ENCODE assay signal across 8 cellular contexts in the genomic region with DNA sequence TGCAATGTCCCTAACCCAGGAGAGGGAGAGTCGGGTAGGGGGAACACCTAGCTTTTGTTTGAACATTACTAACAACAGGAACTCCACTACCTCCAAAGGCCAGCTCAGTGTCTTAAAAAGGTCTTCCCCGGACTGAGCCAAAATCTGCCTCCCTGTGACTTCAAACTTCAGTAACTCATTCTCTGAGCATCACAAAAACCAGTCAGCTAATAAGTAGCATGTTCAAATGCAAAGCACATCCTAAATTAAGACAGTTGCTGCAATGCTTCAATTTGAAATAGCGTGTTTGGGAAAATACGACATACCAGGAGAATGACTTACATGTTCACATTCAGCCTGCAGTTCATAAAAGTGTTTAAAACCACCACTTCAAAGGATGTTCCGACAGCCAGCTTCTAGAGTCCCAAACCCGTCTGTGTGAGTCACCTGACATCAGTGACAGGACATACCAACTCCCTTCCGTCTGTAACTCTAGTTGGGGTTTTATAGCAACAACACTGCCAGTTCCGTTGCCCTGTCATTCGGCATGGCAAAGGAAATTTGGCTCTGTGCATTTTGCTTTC. TPM values are rescaled to one million over a fixed set of nuclear protein-coding genes. Genes with fewer than 3 reads are reported as not detected.
A peak's percentile ranks its signal among the peaks of the same experiment; 100 is the strongest.
DNase-seq lines count a peak whose midpoint lies in the region; ATAC-seq and TF ChIP-seq lines count a peak whose summit lies in the region.

No MANE protein-coding gene starts in this region.

- peaks cover 13 to 26% of the 10 kb centered on the region in 2 experiments for H3K4me1 Mint-ChIP-seq in H9

- no peak overlapping the region for H2BK20ac ChIP-seq in H9 (ENCODE audit: low read depth, low read length, poor library complexity, severe bottlenecking)

- H3K4ac ChIP-seq in H9 (ENCODE audit: low read depth, low read length), result no peak overlapping the region

- H3K4me3 ChIP-seq in fibroblast of lung (replicated peaks in 1 of 4; ENCODE audit: control extremely low read depth in 1 of 4, insufficient read depth in 1 of 4, low read depth in 3 of 4, low read length in 4 of 4), result no peak overlapping the region
- peak overlapping the region in 2 of 7 experiments; percentile 1 to 3 for H3K4me3 ChIP-seq in skin epidermis

- H4K91ac ChIP-seq in H9 (ENCODE audit: insufficient read length, low read depth, low read length), result no peak overlapping the region

- H3K9me3 ChIP-seq in fibroblast of lung (ENCODE audit: control insufficient read depth, insufficient read depth, low read depth, low read length) (no peaks in the 10 kb centered on the region), H9 (ENCODE audit: control insufficient read depth, low read depth, low read length) (no peaks in the 10 kb centered on the region)

- H3K27me3 Mint-ChIP-seq in H9 (ENCODE audit: low read depth), result peaks cover 13% of the 10 kb centered on the region

- no peak overlapping the region for H3T11ph ChIP-seq in H9 (ENCODE audit: low read length)

- H3K4me1 ChIP-seq in fibroblast of lung (ENCODE audit: control insufficient read depth, extremely low read depth, insufficient read depth, low read length), result peaks cover 26% of the 10 kb centered on the region
- no peaks in the 10 kb centered on the region for H3K4me1 ChIP-seq in H9 (ENCODE audit: insufficient read depth, low read length)

- H3K23me2 ChIP-seq in H9 (ENCODE audit: insufficient read length, low read depth, low read length, poor library complexity, severe bottlenecking), result no peaks in the 10 kb centered on the region

- H2BK120ac ChIP-seq in H9 (ENCODE audit: low read depth, low read length, poor library complexity, severe bottlenecking), result no peak overlapping the region

- H3K79me1 ChIP-seq in H9 (ENCODE audit: insufficient read depth, low read depth, low read length, poor library complexity, severe bottlenecking), result no peaks in the 10 kb centered on the region

- DNase-seq in HS-27A (ENCODE audit: low read depth), result peak; percentile 81
- peak; percentile 56 for DNase-seq in activated CD8-positive, alpha-beta memory T cell treated with anti-CD3 and anti-CD28 coated beads, Interleukin-2, amount 50 U/mL, for 4 hours
- DNase-seq in fibroblast of lung (ENCODE audit: low read depth in 2 of 2), result peak; percentile 88 to 97
- no peak for DNase-seq in H9
- no peak for DNase-seq in pons (ENCODE audit: low spot score)
- DNase-seq in SKM-1 treated with dmso at 0.1 percent for 144 hours (lab: John Stamatoyannopoulos, UW; ENCODE audit: unreplicated experiment), result no peak

- no peak for ATAC-seq in HG02678 (IDR thresholded peaks at IDR 0.05; ENCODE audit: unreplicated experiment)

- no peaks in the 10 kb centered on the region for H3K36me3 ChIP-seq in fibroblast of lung (ENCODE audit: control insufficient read depth, insufficient read depth, low read length)

- H2AK5ac ChIP-seq in H9 (ENCODE audit: insufficient read length, low read length), result no peak overlapping the region

- H2BK12ac ChIP-seq in H9 (ENCODE audit: insufficient read length, low read depth, low read length), result no peak overlapping the region

- TF ChIP-seq CTCF in fibroblast of lung (conservative IDR thresholded peaks at IDR 0.05 in 1 of 2, IDR thresholded peaks at IDR 0.05 in 1 of 2; ENCODE audit: low read depth in 1 of 2, low read length in 2 of 2), result no peak
- no peak for TF ChIP-seq CTCF in H9 (conservative IDR thresholded peaks at IDR 0.05)

- no peak overlapping the region for H2AFZ ChIP-seq in fibroblast of lung (ENCODE audit: low read length)
- no peak overlapping the region for H2AFZ ChIP-seq in H9 (ENCODE audit: low read length)

- no peaks in the 10 kb centered on the region for H3K9me3 Mint-ChIP-seq in H9

- no peak overlapping the region for H3K27ac Mint-ChIP-seq in H9

- H3K4me2 ChIP-seq in fibroblast of lung (ENCODE audit: extremely low read depth, insufficient read depth, low read length) (peak overlapping the region; percentile 13), H9 (ENCODE audit: insufficient read depth, insufficient read length, low read length) (no peak overlapping the region)

- no peaks in the 10 kb centered on the region for H3K27me3 ChIP-seq in fibroblast of lung (ENCODE audit: control insufficient read depth, insufficient read depth, low read length)
- no peaks in the 10 kb centered on the region for H3K27me3 ChIP-seq in H9 (ENCODE audit: insufficient read depth, low read length)

- H3K9ac ChIP-seq in fibroblast of lung (ENCODE audit: insufficient read depth, low read length) (no peak overlapping the region), H9 (ENCODE audit: extremely low read depth, insufficient read length, low read length) (no peak overlapping the region)

- H3K14ac ChIP-seq in H9 (ENCODE audit: insufficient read depth, low read length), result no peak overlapping the region

- no peak overlapping the region for H3K4me3 Mint-ChIP-seq in H9

- no peak overlapping the region for H2BK15ac ChIP-seq in H9 (ENCODE audit: low read depth, low read length)

- H2BK5ac ChIP-seq in H9 (ENCODE audit: insufficient read length, low read length), result no peak overlapping the region

- H3K27ac ChIP-seq in fibroblast of lung (ENCODE audit: insufficient read depth, low read length), result peak overlapping the region; percentile 70
- H3K27ac ChIP-seq in skin epidermis, result peak overlapping the region in 20 of 21 experiments; percentile 3 to 100 (median 78)
- no peak overlapping the region for H3K27ac ChIP-seq in H9 (ENCODE audit: insufficient read length, low read depth, low read length)

- H4K5ac ChIP-seq in H9 (ENCODE audit: insufficient read length, low read depth, low read length), result no peak overlapping the region

- no peak overlapping the region for H3K18ac ChIP-seq in H9 (ENCODE audit: insufficient read length, low read depth, low read length)

- WGBS in H9 (ENCODE audit: extremely low coverage, insufficient read length, low lambda C conversion rate), result no CpG with 5 or more reads among the region's 9 CpGs

- H3K79me2 ChIP-seq in fibroblast of lung (ENCODE audit: control insufficient read depth, insufficient read depth, low read length) (no peaks in the 10 kb centered on the region), H9 (ENCODE audit: insufficient read depth, low read length) (no peaks in the 10 kb centered on the region)

- H4K8ac ChIP-seq in H9 (replicated peaks; ENCODE audit: insufficient read length, low read depth, low read length), result no peak overlapping the region

- H3K23ac ChIP-seq in H9 (ENCODE audit: insufficient read length, low read depth, low read length), result no peak overlapping the region

- H4K20me1 ChIP-seq in fibroblast of lung (ENCODE audit: control insufficient read depth, extremely low read depth, insufficient read depth, low read length) (no peaks in the 10 kb centered on the region), H9 (ENCODE audit: control insufficient read depth, insufficient read depth, insufficient read length) (no peaks in the 10 kb centered on the region)

- no peak overlapping the region for H3K56ac ChIP-seq in H9 (ENCODE audit: insufficient read length, low read depth, low read length)

- H3K36me3 Mint-ChIP-seq in H9 (ENCODE audit: insufficient read depth in 1 of 3, low read depth in 3 of 3), result no peaks in the 10 kb centered on the region; a peak in 1 of 7 replicates

RNA-seq across cellular contexts. Expression of gene ZFP36L1, which starts 13.0 kb away (rescaled TPM):
- total RNA-seq in fibroblast of lung (13.9 and 22.0 TPM in 2 replicates), H9 (2021) (95.0 and 109 TPM in 2 replicates)
- 41.7 and 58.6 TPM in 2 replicates for polyA plus RNA-seq in fibroblast of lung
- polyA plus RNA-seq in fibroblast of lung (2012), result 111 and 130 TPM in 2 replicates
- 82.5 and 113 TPM in 2 replicates for polyA minus RNA-seq in fibroblast of lung (ENCODE audit: low replicate concordance)

Comparison
In these comparisons a context has a peak if more than half of its experiments do, and no peak if none do; other contexts are left out.
1. DNase-seq: peak in HS-27A (single experiment), activated CD8-positive, alpha-beta memory T cell treated with anti-CD3 and anti-CD28 coated beads, Interleukin-2, amount 50 U/mL, for 4 hours (single experiment) and fibroblast of lung (2 of 2); none in H9 (single experiment), pons (single experiment) and SKM-1 treated with dmso at 0.1 percent for 144 hours (single experiment).